Comparison of ENCODE assay signal across 10 cellular contexts in genomic region chr3:10196389-10197052, GRCh38. TPM values are rescaled to one million over a fixed set of nuclear protein-coding genes. Genes with fewer than 3 reads are reported as not detected.
DNase-seq lines count a peak whose midpoint lies in the region; TF ChIP-seq lines count a peak whose summit lies in the region.
"Had no signal": no experiment of that assay in that cellular context is flagged by ENCODE, and none has a peak within 500 bp of the region (broad histone marks: within the 10 kb centered on the region; RNA-seq: fewer than 3 reads in every experiment).

No MANE protein-coding gene starts in this region.

- TF ChIP-seq CTCF in Caco-2 (IDR thresholded peaks at IDR 0.05; ENCODE audit: insufficient read depth in 1 of 2, low read depth in 1 of 2, low read length in 1 of 2, severe bottlenecking in 1 of 2, unreplicated experiment in 1 of 2) (no peak), OCI-LY7 (conservative IDR thresholded peaks at IDR 0.05; ENCODE audit: low read length) (no peak), choroid plexus epithelial cell (conservative IDR thresholded peaks at IDR 0.05; ENCODE audit: low read depth, low read length) (no peak)

- H3K36me3 Mint-ChIP-seq in Caco-2 (ENCODE audit: insufficient read depth, unreplicated experiment): peaks cover 6% of the 10 kb centered on the region

- no peak overlapping the region for H3K9ac ChIP-seq in trophoblast cell (ENCODE audit: low read length)

- CTCF ChIA-PET in Caco-2 (lab: Charles Lee): no interaction called here
- CTCF ChIA-PET in OCI-LY7 (lab: Charles Lee; ENCODE audit: unreplicated experiment): no interaction called here

- H3K9me2 ChIP-seq in OCI-LY7 (ENCODE audit: insufficient read depth, low read length): no peaks in the 10 kb centered on the region

- H4K12ac ChIP-seq in trophoblast cell (ENCODE audit: low read depth, low read length): no peak overlapping the region

- peak overlapping the region; percentile 6 for H2BK12ac ChIP-seq in trophoblast cell (ENCODE audit: low read length)

- H3K9me3 ChIP-seq in Caco-2 (no peaks in the 10 kb centered on the region), OCI-LY7 (ENCODE audit: low read length) (no peaks in the 10 kb centered on the region), trophoblast cell (ENCODE audit: insufficient read depth, low read depth, low read length) (peaks cover 2% of the 10 kb centered on the region)

- no TSS peak for BruUV-seq in Caco-2 (replicated peaks; lab: Mats Ljungman, UMichigan)
- no TSS peak for BruUV-seq in OCI-LY7 (replicated peaks; lab: Mats Ljungman, UMichigan)

- no peak overlapping the region for H2AK5ac ChIP-seq in trophoblast cell (ENCODE audit: low read length)

- H3K4me1 ChIP-seq in Caco-2: peaks cover 43% of the 10 kb centered on the region
- H3K4me1 ChIP-seq in OCI-LY7 (ENCODE audit: insufficient read depth, low read length, poor library complexity, severe bottlenecking): peaks cover 91% of the 10 kb centered on the region
- H3K4me1 ChIP-seq in trophoblast cell (ENCODE audit: control insufficient read depth in 1 of 2, insufficient read depth in 2 of 2, low read length in 2 of 2): peaks cover 9 to 28% of the 10 kb centered on the region in 2 experiments

- H3K4ac ChIP-seq in trophoblast cell (ENCODE audit: low read depth, low read length): no peak overlapping the region

- peaks cover 33% of the 10 kb centered on the region for H3K4me1 Mint-ChIP-seq in Caco-2 (ENCODE audit: low read depth, unreplicated experiment)

- H3K4me2 ChIP-seq in OCI-LY7 (ENCODE audit: low read length) (no peak overlapping the region; the same call in 1 of the 2 replicates), trophoblast cell (ENCODE audit: low read length) (no peak overlapping the region)

- H3K23ac ChIP-seq in trophoblast cell (ENCODE audit: low read length): no peak overlapping the region

- no peak overlapping the region for H3K4me3 Mint-ChIP-seq in Caco-2 (ENCODE audit: unreplicated experiment)
- H3K4me3 Mint-ChIP-seq: H9 had no signal

- H2BK5ac ChIP-seq in trophoblast cell (ENCODE audit: low read depth, low read length, poor library complexity): no peak overlapping the region

- H3K79me2 ChIP-seq in OCI-LY7 (ENCODE audit: insufficient read depth, low read depth, low read length) (no peaks in the 10 kb centered on the region), trophoblast cell (ENCODE audit: control insufficient read depth, insufficient read depth, low read length, poor library complexity) (no peaks in the 10 kb centered on the region)

- H3K27ac ChIP-seq in OCI-LY7 (ENCODE audit: low read depth, low read length, poor library complexity, severe bottlenecking) (peak overlapping the region; percentile 21), trophoblast cell (ENCODE audit: low read depth, low read length) (no peak overlapping the region)

- no peaks in the 10 kb centered on the region for H3K9me3 Mint-ChIP-seq in Caco-2 (ENCODE audit: unreplicated experiment)
- H3K9me3 Mint-ChIP-seq: H9 had no signal

- H4K8ac ChIP-seq in trophoblast cell (ENCODE audit: low read depth, low read length): no peak overlapping the region

- peaks cover 1% of the 10 kb centered on the region for H3K36me3 ChIP-seq in Caco-2 (ENCODE audit: control insufficient read depth, insufficient read depth, low read length)
- no peaks in the 10 kb centered on the region for H3K36me3 ChIP-seq in OCI-LY7 (ENCODE audit: insufficient read depth, low read length)
- no peaks in the 10 kb centered on the region for H3K36me3 ChIP-seq in trophoblast cell (ENCODE audit: control insufficient read depth in 1 of 2, insufficient read depth in 2 of 2, low read length in 2 of 2)

- H2BK120ac ChIP-seq in trophoblast cell (ENCODE audit: insufficient read depth, low read length, poor library complexity): no peak overlapping the region

- peak overlapping the region; percentile 76 for H3K27ac Mint-ChIP-seq in Caco-2 (ENCODE audit: unreplicated experiment)

- no peaks in the 10 kb centered on the region for H3K27me3 ChIP-seq in Caco-2 (replicated peaks; ENCODE audit: control insufficient read depth, insufficient read depth, low read length)
- no peaks in the 10 kb centered on the region for H3K27me3 ChIP-seq in trophoblast cell (ENCODE audit: insufficient read depth, low read length)

- H4K91ac ChIP-seq in trophoblast cell (ENCODE audit: low read depth, low read length): no peak overlapping the region

- H3K18ac ChIP-seq in trophoblast cell (ENCODE audit: low read length): no peak overlapping the region

- intact Hi-C loops in Caco-2 (cut with micrococcal nuclease; ENCODE audit: unreplicated experiment): no loop called here
- intact Hi-C loops in OCI-LY7 (cut with micrococcal nuclease; ENCODE audit: unreplicated experiment): no loop called here

- H3K14ac ChIP-seq in trophoblast cell (ENCODE audit: low read length): no peak overlapping the region

- H3K4me3 ChIP-seq in Caco-2 (ENCODE audit: low read depth, low read length) (no peak overlapping the region), OCI-LY7 (ENCODE audit: low read depth, low read length, poor library complexity, severe bottlenecking) (no peak overlapping the region), choroid plexus epithelial cell (ENCODE audit: low read depth, low read length) (no peak overlapping the region), trophoblast cell (ENCODE audit: low read depth, low read length) (no peak overlapping the region)

- POLR2A ChIA-PET in Caco-2 (lab: Charles Lee) (no interaction called here), OCI-LY7 (lab: Charles Lee) (interaction anchor here (0.6 to 1.8 kb wide), 5 partner anchors 10 to 44 kb away, joined by 3 to 4 read pairs (median 4); no protein-coding TSS in a partner anchor)

- peaks cover 3% of the 10 kb centered on the region for H3K79me1 ChIP-seq in trophoblast cell (ENCODE audit: low read length)

- no peak for DNase-seq in Caco-2
- no peak for DNase-seq in OCI-LY7 (ENCODE audit: low spot score)
- peak; percentile 87 for DNase-seq in choroid plexus epithelial cell (ENCODE audit: low read depth)
- no peak for DNase-seq in trophoblast cell
- no peak for DNase-seq in activated CD4-positive, CD25-positive, alpha-beta regulatory T cell treated with anti-CD3 and anti-CD28 coated beads, Interleukin-2, amount 50 U/mL, for 72 hours
- DNase-seq in NCI-H226: no peak
- no peak for DNase-seq in NCI-H1105 treated with DMSO at 0.1 percent for 48 hours (lab: John Stamatoyannopoulos, UW)
- DNase-seq in HuH-7.5 (ENCODE audit: low spot score): no peak
- DNase-seq: activated naive CD4-positive, alpha-beta T cell treated with Interleukin-2 at 50 U/mL for 16 hours; H9 had no signal

- no CpG with 5 or more reads among the region's 12 CpGs for WGBS in trophoblast cell (ENCODE audit: extremely low coverage, insufficient coverage, insufficient read length)

- H2AFZ ChIP-seq in OCI-LY7 (ENCODE audit: low read length): peak overlapping the region; percentile 41
- no peak overlapping the region for H2AFZ ChIP-seq in trophoblast cell (ENCODE audit: insufficient read depth, low read length, poor library complexity)

- no peaks in the 10 kb centered on the region for H3K27me3 Mint-ChIP-seq in Caco-2 (ENCODE audit: insufficient read depth, unreplicated experiment)

- no peaks in the 10 kb centered on the region for H4K20me1 ChIP-seq in OCI-LY7 (ENCODE audit: insufficient read depth, low read length)

RNA-seq across cellular contexts. Expression of gene IRAK2, which starts 31.8 kb away (rescaled TPM):
- total RNA-seq in Caco-2 (2022) (3.8 and 4.2 TPM in 2 replicates), OCI-LY7 (2022) (1.2 and 1.4 TPM in 2 replicates)
- total RNA-seq in OCI-LY7 (2014; rRNA removed; shearing (Covaris generic)): 1.1 and 1.4 TPM in 2 replicates
- 3.4 and 3.5 TPM in 2 replicates for polyA plus RNA-seq in trophoblast cell (2013)

RNA-seq across cellular contexts. Expression of gene TATDN2, which starts 51.7 kb away (rescaled TPM):
- total RNA-seq in Caco-2 (2022) (29.3 and 32.1 TPM in 2 replicates), OCI-LY7 (2022) (57.5 and 63.4 TPM in 2 replicates)
- 22.0 and 22.9 TPM in 2 replicates for total RNA-seq in OCI-LY7 (2014; rRNA removed; shearing (Covaris generic))
- polyA plus RNA-seq in trophoblast cell (2013): 12.9 and 13.5 TPM in 2 replicates

RNA-seq across cellular contexts. Expression of gene VHL, which starts 54.9 kb away (rescaled TPM):
- total RNA-seq in Caco-2 (2022): 80.7 and 84.1 TPM in 2 replicates
- 79.9 and 82.1 TPM in 2 replicates for total RNA-seq in OCI-LY7 (2014; rRNA removed; shearing (Covaris generic))
- total RNA-seq in OCI-LY7 (2022): 123 and 132 TPM in 2 replicates
- 35.9 and 36.8 TPM in 2 replicates for polyA plus RNA-seq in trophoblast cell (2013)
